In the genomic region with DNA sequence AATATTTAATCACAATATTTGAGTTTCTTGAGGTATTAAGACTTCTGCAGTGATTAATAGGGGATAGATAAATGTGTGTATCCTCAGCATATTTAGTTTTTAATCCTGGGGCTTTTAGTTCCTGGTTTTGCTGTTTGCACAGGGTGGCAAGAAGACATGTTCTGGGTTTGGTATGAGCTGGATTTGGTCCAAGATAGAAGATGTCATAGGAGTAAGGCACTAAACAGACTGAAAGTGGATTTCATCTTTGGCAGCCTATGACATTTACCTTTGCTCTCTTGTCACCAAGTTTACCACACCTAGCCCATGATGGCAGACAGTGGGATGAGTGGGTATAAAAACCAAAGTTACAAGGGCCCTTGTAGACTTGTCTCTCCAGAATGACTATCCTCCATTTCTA, we compare ENCODE assay signal across 21 cellular contexts.
A peak's percentile ranks its signal among the peaks of the same experiment; 100 is the strongest.
DNase-seq lines count a peak whose midpoint lies in the region; ATAC-seq, FAIRE-seq and TF ChIP-seq lines count a peak whose summit lies in the region.
"Had no signal": no experiment of that assay in that cellular context is flagged by ENCODE, and none has a peak within 500 bp of the region (broad histone marks: within the 10 kb centered on the region; RNA-seq: fewer than 3 reads in every experiment).

No MANE protein-coding gene starts in this region.

- H3K4me1 ChIP-seq in right lobe of liver: peaks cover 0 to 7% (median 0%) of the 10 kb centered on the region in 4 donors
- H3K4me1 ChIP-seq in HepG2 (ENCODE audit: insufficient read depth, low read length): no peaks in the 10 kb centered on the region
- H3K4me1 ChIP-seq: BLaER1, Caco-2 had no signal

- POLR2A ChIA-PET in HepG2 (lab: Yijun Ruan, JAX): no interaction called here

- no peaks in the 10 kb centered on the region for H3K9me3 ChIP-seq in right lobe of liver
- no peaks in the 10 kb centered on the region for H3K9me3 ChIP-seq in HepG2 (ENCODE audit: low read length)
- H3K9me3 ChIP-seq: BLaER1, Caco-2 had no signal

- H2AFZ ChIP-seq in HepG2 (ENCODE audit: low read length): no peak overlapping the region
- H2AFZ ChIP-seq: GM23338 had no signal

- ATAC-seq in right lobe of liver (peak in 3 of 4 donors; percentile 49 to 85 (median 58)), HepG2 (no peak), GM21423 (IDR thresholded peaks at IDR 0.05; ENCODE audit: unreplicated experiment) (no peak)
- ATAC-seq: CD8-positive, alpha-beta T cell; GM12878; GM23338; HCT116 had no signal

- H3K27ac ChIP-seq in right lobe of liver: no peak overlapping the region
- no peak overlapping the region for H3K27ac ChIP-seq in HepG2 (ENCODE audit: extremely low read length, insufficient read depth, low read length)
- H3K27ac ChIP-seq: BLaER1, C4-2B had no signal

- no peaks in the 10 kb centered on the region for H3K79me2 ChIP-seq in HepG2 (ENCODE audit: insufficient read depth, low read length)

- H3K27me3 ChIP-seq in right lobe of liver: no peaks in the 10 kb centered on the region
- no peaks in the 10 kb centered on the region for H3K27me3 ChIP-seq in HepG2 (ENCODE audit: control insufficient read depth in 1 of 2, insufficient read depth in 2 of 2, low read length in 2 of 2)
- H3K27me3 ChIP-seq: BLaER1 had no signal

- in situ Hi-C loops in HepG2 (cut with HindIII; ENCODE audit: extremely low pct_ligation_motif_present, low pct_unique_long_range_greater_than_20kb): no loop called here

- no peak for TF ChIP-seq RAD21 in HepG2 (CRISPR knock-in tag; IDR thresholded peaks at IDR 0.05)

- H3K9ac ChIP-seq in HepG2 (ENCODE audit: insufficient read depth, low read depth, low read length): no peak overlapping the region
- H3K9ac ChIP-seq: BLaER1 had no signal

- DNase-seq in right lobe of liver: no peak
- DNase-seq in HepG2 (ENCODE audit: low spot score): no peak
- peak; percentile 34 for DNase-seq in DMS53 treated with DMSO at 0.1 percent for 48 hours (lab: John Stamatoyannopoulos, UW; ENCODE audit: unreplicated experiment)
- peak; percentile 13 for DNase-seq in kidney tubule cell (ENCODE audit: low spot score)
- no peak for DNase-seq in T-helper 9 cell
- no peak for DNase-seq in cerebellum (ENCODE audit: low spot score)
- DNase-seq: Caco-2; CD4-positive, CD25-positive, alpha-beta regulatory T cell; CD8-positive, alpha-beta T cell; DMS 273 treated with DMSO at 0.1 percent for 48 hours; DND-41; H9 had no signal

- H4K20me1 ChIP-seq in HepG2 (ENCODE audit: insufficient read depth, low read length): no peaks in the 10 kb centered on the region
- H4K20me1 ChIP-seq: BLaER1 had no signal

- TF ChIP-seq EP300 in HepG2 (IDR thresholded peaks at IDR 0.05; ENCODE audit: low read depth in 2 of 2, low read length in 2 of 2) (no peak), HepG2 (CRISPR knock-in tag; IDR thresholded peaks at IDR 0.05; ENCODE audit: borderline replicate concordance) (no peak)

- CTCF ChIA-PET in HepG2 (lab: Yijun Ruan, JAX; ENCODE audit: low intra/inter-chr PET ratio, low total read pairs): no interaction called here

- no peaks in the 10 kb centered on the region for H3K36me3 ChIP-seq in right lobe of liver
- no peaks in the 10 kb centered on the region for H3K36me3 ChIP-seq in HepG2 (replicated peaks in 1 of 2; ENCODE audit: control insufficient read depth in 1 of 2, insufficient read depth in 2 of 2, low read length in 2 of 2)
- H3K36me3 ChIP-seq: BLaER1 had no signal

- BruUV-seq in HepG2 (replicated peaks; lab: Mats Ljungman, UMichigan): no TSS peak

- H3K4me3 ChIP-seq in right lobe of liver (no peak overlapping the region), HepG2 (replicated peaks in 1 of 3; ENCODE audit: insufficient read depth in 1 of 3, low read depth in 2 of 3, low read length in 3 of 3) (no peak overlapping the region)
- H3K4me3 ChIP-seq: BLaER1, GM12878, GM23338 had no signal

- intact Hi-C loops in right lobe of liver (cut with DNase I): no loop called here
- intact Hi-C loops in HepG2 (cut with micrococcal nuclease; ENCODE audit: unreplicated experiment): no loop called here

- FAIRE-seq in HepG2 (lab: Jason Lieb, UNC): no peak
- FAIRE-seq: D721Med, G401.6, GM12878, GM19239 had no signal

- no peak overlapping the region for H3K4me2 ChIP-seq in HepG2 (ENCODE audit: low read depth, low read length)
- H3K4me2 ChIP-seq: BLaER1, GM23338 had no signal

- no peak for TF ChIP-seq CTCF in right lobe of liver (IDR thresholded peaks at IDR 0.05)
- TF ChIP-seq CTCF in HepG2 (CRISPR knock-in tag; IDR thresholded peaks at IDR 0.05): no peak

- no peak for TF ChIP-seq POLR2A in right lobe of liver (IDR thresholded peaks at IDR 0.05)
- TF ChIP-seq POLR2A in HepG2 (IDR thresholded peaks at IDR 0.05; ENCODE audit: insufficient read depth in 1 of 2, low read depth in 2 of 2, low read length in 2 of 2): no peak

TF ChIP-seq in HepG2, 621 proteins besides CTCF, POLR2A, EP300 and RAD21:
- no peak for TF ChIP-seq KDM1A (CRISPR knock-in tag; IDR thresholded peaks at IDR 0.05)

Comparison
In these comparisons a context has a peak if more than half of its experiments do, and no peak if none do; other contexts are left out.
1. ATAC-seq: peak in right lobe of liver (3 of 4); none in HepG2 (single experiment) and GM21423 (single experiment).
2. DNase-seq: peak in DMS53 treated with DMSO at 0.1 percent for 48 hours (single experiment) and kidney tubule cell (single experiment); none in right lobe of liver (0 of 3), HepG2 (single experiment), T-helper 9 cell (single experiment) and cerebellum (single experiment).